18 cellular contexts compared by ENCODE assay signal in the genomic region with DNA sequence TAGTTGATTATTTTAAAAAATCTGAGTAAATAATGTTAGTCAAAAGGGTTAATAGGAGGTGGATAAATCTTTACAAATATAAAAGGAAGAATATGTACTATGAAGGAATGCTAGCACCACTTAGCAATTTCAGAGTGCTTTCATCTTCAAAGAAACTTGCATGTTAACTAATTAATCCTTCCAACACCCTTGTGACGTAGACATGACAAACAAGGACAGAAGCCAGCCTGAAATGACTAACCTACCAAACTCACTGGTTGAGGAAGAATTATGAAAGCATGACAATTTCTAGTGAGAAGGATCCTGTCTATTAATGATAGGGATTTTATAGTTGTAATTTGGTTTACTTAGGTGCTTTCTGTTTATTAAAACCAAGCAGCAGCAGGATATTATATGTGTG.
"Had no signal": no experiment of that assay in that cellular context is flagged by ENCODE, and none has a peak within 500 bp of the region (broad histone marks: within the 10 kb centered on the region; RNA-seq: fewer than 3 reads in every experiment).

No MANE protein-coding gene starts in this region.

- H3K9me3 ChIP-seq: left ventricle myocardium inferior, pancreas, tibial nerve, uterus had no signal

- H3K27me3 ChIP-seq: pancreas, tibial nerve, uterus had no signal

- H3K36me3 ChIP-seq: left ventricle myocardium inferior, pancreas, tibial nerve, uterus had no signal

- H3K27ac ChIP-seq: left ventricle myocardium inferior, tibial nerve, uterus had no signal

- H3K4me3 ChIP-seq: left ventricle myocardium inferior, pancreas, tibial nerve, uterus had no signal

- H3K4me1 ChIP-seq: tibial nerve had no signal

- ATAC-seq: activated CD4-positive, CD25-positive, alpha-beta regulatory T cell treated with anti-CD3 and anti-CD28 coated beads, Interleukin-2, amount 50 U/mL, for 24 hours; naive thymus-derived CD4-positive, alpha-beta T cell had no signal

- DNase-seq: activated CD8-positive, alpha-beta memory T cell treated with anti-CD3 and anti-CD28 coated beads for 24 hours; activated CD8-positive, alpha-beta memory T cell treated with anti-CD3 and anti-CD28 coated beads, Interleukin-2, amount 50 U/mL, for 48 hours; activated effector memory CD4-positive, alpha-beta T cell treated with anti-CD3 and anti-CD28 coated beads, Interleukin-2, amount 50 U/mL, for 16 hours; activated naive CD4-positive, alpha-beta T cell treated with anti-CD3 and anti-CD28 coated beads, Interleukin-2, amount 50 U/mL, for 16 hours; activated T-cell treated with anti-CD3 and anti-CD28 coated beads, Interleukin-2, amount 50 U/mL, for 48 hours; effector memory CD4-positive, alpha-beta T cell; left ventricle myocardium inferior; mesendoderm; naive thymus-derived CD4-positive, alpha-beta T cell; pancreas; stimulated activated CD4-positive, alpha-beta T cell treated with anti-CD3 and anti-CD28 coated beads, Interleukin-12 subunit alpha, Interleukin-12 subunit beta, amount 100 ng/mL, for 4 hours; stimulated activated CD4-positive, alpha-beta T cell treated with anti-CD3 and anti-CD28 coated beads, Interleukin-1b, Interleukin-23, amount 100 ng/mL, for 48 hours; stimulated activated CD8-positive, alpha-beta memory T cell treated with anti-CD3 and anti-CD28 coated beads, Interleukin-4, amount 100 ng/mL, for 48 hours; stimulated activated naive CD4-positive, alpha-beta T cell; T1000; uterus had no signal
